Comparison of ENCODE assay signal across 8 cellular contexts in the genomic region with DNA sequence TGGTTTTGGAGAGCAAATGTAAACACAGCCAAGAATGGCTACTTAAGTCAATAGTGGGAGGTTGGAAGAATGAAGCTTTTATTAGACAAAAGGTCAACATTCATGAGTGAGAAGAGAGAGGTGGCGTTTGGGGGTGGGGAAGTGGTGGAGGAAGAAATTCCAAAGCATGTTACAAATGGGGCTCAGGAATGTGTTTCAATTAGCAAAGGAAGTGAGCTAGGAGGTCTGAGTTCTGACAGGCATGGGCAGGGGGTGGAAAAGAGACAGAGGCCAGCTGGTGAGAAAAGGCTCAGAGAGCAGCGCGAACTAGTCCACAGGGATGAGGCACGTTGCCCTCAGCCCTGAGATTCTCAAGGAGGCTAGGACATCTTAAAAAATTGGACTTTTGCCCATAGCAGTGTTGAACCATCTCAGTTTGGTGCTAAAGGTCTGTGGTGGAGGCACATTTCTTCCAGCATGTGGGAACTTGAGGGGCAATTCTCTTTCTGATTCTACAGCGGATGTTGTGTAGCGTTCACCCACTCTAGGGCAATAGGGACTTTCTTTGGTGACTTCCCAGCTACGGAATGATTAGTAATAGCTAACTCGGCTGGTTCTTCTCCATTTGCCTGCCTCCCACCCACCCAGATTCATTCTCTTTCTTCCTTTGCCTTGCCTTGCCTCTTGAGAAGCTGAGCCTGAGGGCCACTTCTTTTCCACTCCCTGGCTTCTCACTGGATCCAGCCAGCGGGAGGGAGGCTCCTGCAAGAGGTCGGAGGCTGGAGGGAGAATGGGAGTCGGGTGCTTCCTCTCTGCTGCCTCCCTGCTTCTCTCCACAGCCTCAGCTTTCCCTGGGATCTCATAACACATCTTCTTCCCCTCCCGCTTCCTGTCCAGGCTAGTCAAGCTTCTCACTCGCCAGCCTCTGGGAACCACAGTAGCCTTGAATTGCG. TPM values are rescaled to one million over a fixed set of nuclear protein-coding genes. Genes with fewer than 3 reads are reported as not detected.
DNase-seq lines count a peak whose midpoint lies in the region; TF ChIP-seq lines count a peak whose summit lies in the region.

No MANE protein-coding gene starts in this region.

- H3T11ph ChIP-seq in H9 (ENCODE audit: low read length), result no peak overlapping the region

- H3K79me1 ChIP-seq in H9 (ENCODE audit: insufficient read depth, low read depth, low read length, poor library complexity, severe bottlenecking), result no peaks in the 10 kb centered on the region

- H2BK15ac ChIP-seq in H9 (ENCODE audit: low read depth, low read length), result peak overlapping the region; percentile 91

- H2AFZ ChIP-seq in H9 (ENCODE audit: low read length), result no peak overlapping the region

- H4K91ac ChIP-seq in H9 (ENCODE audit: insufficient read length, low read depth, low read length), result peak overlapping the region; percentile 90

- TF ChIP-seq CTCF in H9 (conservative IDR thresholded peaks at IDR 0.05) (no peak), fibroblast of mammary gland (conservative IDR thresholded peaks at IDR 0.05; ENCODE audit: control insufficient read depth, insufficient read depth, low read depth, low read length) (no peak)

- H3K4me1 ChIP-seq in H9 (ENCODE audit: insufficient read depth, low read length) (peaks cover 14% of the 10 kb centered on the region; the same call in 1 of the 2 replicates), skeletal muscle satellite cell (ENCODE audit: control insufficient read depth, insufficient read depth, low read length) (peaks cover 34% of the 10 kb centered on the region)

- H2BK120ac ChIP-seq in H9 (ENCODE audit: low read depth, low read length, poor library complexity, severe bottlenecking), result no peak overlapping the region

- H3K4me2 ChIP-seq in H9 (ENCODE audit: insufficient read depth, insufficient read length, low read length), result no peak overlapping the region
- peak overlapping the region; percentile 10 for H3K4me2 ChIP-seq in skeletal muscle satellite cell (ENCODE audit: low read length)

- no peak overlapping the region for H3K27ac ChIP-seq in H9 (ENCODE audit: insufficient read length, low read depth, low read length)

- H3K4me3 Mint-ChIP-seq in H9, result no peak overlapping the region

- H3K23ac ChIP-seq in H9 (ENCODE audit: insufficient read length, low read depth, low read length), result no peak overlapping the region

- no peaks in the 10 kb centered on the region for H3K9me3 ChIP-seq in H9 (ENCODE audit: control insufficient read depth, low read depth, low read length)
- H3K9me3 ChIP-seq in skeletal muscle satellite cell (replicated peaks; ENCODE audit: low read length), result no peaks in the 10 kb centered on the region

- H4K5ac ChIP-seq in H9 (ENCODE audit: insufficient read length, low read depth, low read length), result no peak overlapping the region

- DNase-seq in activated effector memory CD4-positive, alpha-beta T cell treated with anti-CD3 and anti-CD28 coated beads, Interleukin-2, amount 50 U/mL, for 16 hours, result peak; percentile 73
- DNase-seq in activated effector memory CD4-positive, alpha-beta T cell treated with Interleukin-2 at 50 U/mL for 16 hours, result no peak
- DNase-seq in H9 (peak; percentile 60), RPMI7951 (ENCODE audit: low read depth) (peak; percentile 87), fibroblast of mammary gland (ENCODE audit: low read depth) (peak; percentile 31), NCI-H526 treated with DMSO at 0.1 percent for 48 hours (lab: John Stamatoyannopoulos, UW) (no peak), SHP77 treated with DMSO at 0.1 percent for 48 hours (lab: John Stamatoyannopoulos, UW) (no peak)

- H3K79me2 ChIP-seq in H9 (ENCODE audit: insufficient read depth, low read length), result no peaks in the 10 kb centered on the region

- H3K36me3 Mint-ChIP-seq in H9 (ENCODE audit: insufficient read depth in 1 of 3, low read depth in 3 of 3), result no peaks in the 10 kb centered on the region

- peaks cover 29 to 30% of the 10 kb centered on the region in 2 experiments for H3K4me1 Mint-ChIP-seq in H9

- peak overlapping the region; percentile 6 for H3K14ac ChIP-seq in H9 (ENCODE audit: insufficient read depth, low read length)

- H2BK12ac ChIP-seq in H9 (ENCODE audit: insufficient read length, low read depth, low read length), result peak overlapping the region; percentile 55

- H2BK20ac ChIP-seq in H9 (ENCODE audit: low read depth, low read length, poor library complexity, severe bottlenecking), result no peak overlapping the region

- H3K23me2 ChIP-seq in H9 (ENCODE audit: insufficient read length, low read depth, low read length, poor library complexity, severe bottlenecking), result no peaks in the 10 kb centered on the region

- H3K27me3 Mint-ChIP-seq in H9 (ENCODE audit: low read depth), result peaks cover 7% of the 10 kb centered on the region

- H3K4ac ChIP-seq in H9 (ENCODE audit: low read depth, low read length), result no peak overlapping the region; the same call in 1 of the 2 replicates

- no peak overlapping the region for H2AK5ac ChIP-seq in H9 (ENCODE audit: insufficient read length, low read length)

- peak overlapping the region; percentile 34 to 88 (median 62); a peak in 6 of 7 replicates for H3K27ac Mint-ChIP-seq in H9

- no peak overlapping the region for H2BK5ac ChIP-seq in H9 (ENCODE audit: insufficient read length, low read length)

- H3K9ac ChIP-seq in H9 (ENCODE audit: extremely low read depth, insufficient read length, low read length), result no peak overlapping the region
- H3K9ac ChIP-seq in skeletal muscle satellite cell (ENCODE audit: low read depth, low read length), result no peak overlapping the region

- no peak overlapping the region for H3K56ac ChIP-seq in H9 (ENCODE audit: insufficient read length, low read depth, low read length)

- H3K36me3 ChIP-seq in skeletal muscle satellite cell (ENCODE audit: insufficient read depth, low read length), result no peaks in the 10 kb centered on the region

- peak overlapping the region; percentile 82 for H3K18ac ChIP-seq in H9 (ENCODE audit: insufficient read length, low read depth, low read length)

- no CpG with 5 or more reads among the region's 14 CpGs for WGBS in H9 (ENCODE audit: extremely low coverage, insufficient read length, low lambda C conversion rate)

- H3K9me3 Mint-ChIP-seq in H9, result no peaks in the 10 kb centered on the region

- H3K27me3 ChIP-seq in H9 (ENCODE audit: insufficient read depth, low read length) (no peaks in the 10 kb centered on the region), skeletal muscle satellite cell (ENCODE audit: control insufficient read depth, insufficient read depth, low read length) (no peaks in the 10 kb centered on the region)

- no peak overlapping the region for H4K8ac ChIP-seq in H9 (replicated peaks; ENCODE audit: insufficient read length, low read depth, low read length)

- no peaks in the 10 kb centered on the region for H4K20me1 ChIP-seq in H9 (ENCODE audit: control insufficient read depth, insufficient read depth, insufficient read length)

- no peak overlapping the region for H3K4me3 ChIP-seq in fibroblast of mammary gland (ENCODE audit: control insufficient read depth, low read depth, low read length)
- H3K4me3 ChIP-seq in skeletal muscle satellite cell (ENCODE audit: low read length), result no peak overlapping the region

RNA-seq across cellular contexts. Expression of gene NEDD9, which starts 45.1 kb away (rescaled TPM):
- 5.5 and 5.8 TPM in 2 replicates for total RNA-seq in H9 (2021)
- total RNA-seq in RPMI7951 (2014; rRNA removed; shearing (Covaris generic)), result 8.1 and 11.5 TPM in 2 replicates
- total RNA-seq in skeletal muscle satellite cell (2012; rRNA removed), result 0.22 and 0.25 TPM in 2 replicates

Comparison
In these comparisons a context has a peak if more than half of its experiments do, and no peak if none do; other contexts are left out.
1. DNase-seq: peak in activated effector memory CD4-positive, alpha-beta T cell treated with anti-CD3 and anti-CD28 coated beads, Interleukin-2, amount 50 U/mL, for 16 hours (single experiment), H9 (single experiment), RPMI7951 (single experiment) and fibroblast of mammary gland (single experiment); none in activated effector memory CD4-positive, alpha-beta T cell treated with Interleukin-2 at 50 U/mL for 16 hours (single experiment), NCI-H526 treated with DMSO at 0.1 percent for 48 hours (single experiment) and SHP77 treated with DMSO at 0.1 percent for 48 hours (single experiment).